8 cellular contexts compared by ENCODE assay signal in genomic region chr3:125052671-125053303, GRCh38. TPM values are rescaled to one million over a fixed set of nuclear protein-coding genes. Genes with fewer than 3 reads are reported as not detected.
DNase-seq lines count a peak whose midpoint lies in the region; ATAC-seq and TF ChIP-seq lines count a peak whose summit lies in the region.

No MANE protein-coding gene starts in this region.

- WGBS in prostate gland: 16% methylated on average over 6 of the region's 6 CpGs

- peaks cover 10% of the 10 kb centered on the region for H3K4me1 Mint-ChIP-seq in Calu3 (ENCODE audit: low read depth, unreplicated experiment)

- H3K9me3 Mint-ChIP-seq in Calu3 (ENCODE audit: low read depth, unreplicated experiment): no peaks in the 10 kb centered on the region

- TF ChIP-seq CTCF in Panc1 (IDR thresholded peaks at IDR 0.05) (no peak), prostate gland (IDR thresholded peaks at IDR 0.05) (no peak), Calu3 (IDR thresholded peaks at IDR 0.05; ENCODE audit: unreplicated experiment) (no peak), GM13977 (IDR thresholded peaks at IDR 0.05; ENCODE audit: extremely low read depth, insufficient read depth, missing control alignments) (no peak)

- no peak for TF ChIP-seq POLR2A in prostate gland (IDR thresholded peaks at IDR 0.05)

- H3K27ac ChIP-seq in Panc1 (ENCODE audit: low read length): peak overlapping the region; percentile 96
- peak overlapping the region; percentile 77 for H3K27ac ChIP-seq in epithelial cell of prostate
- H3K27ac ChIP-seq in prostate gland: peak overlapping the region; percentile 77 to 80

- POLR2A ChIA-PET in Panc1 (lab: Charles Lee): no interaction called here

- peaks cover 90% of the 10 kb centered on the region for H3K27me3 Mint-ChIP-seq in Calu3 (ENCODE audit: unreplicated experiment)

- peaks cover 6% of the 10 kb centered on the region for H3K36me3 Mint-ChIP-seq in Calu3 (ENCODE audit: insufficient read depth, unreplicated experiment)

- ATAC-seq in Panc1: peak; percentile 4; the same call in 1 of the 2 replicates
- no peak for ATAC-seq in HG03460 (IDR thresholded peaks at IDR 0.05; ENCODE audit: unreplicated experiment)

- in situ Hi-C loops in Panc1 (cut with HindIII; ENCODE audit: low pct_unique_long_range_greater_than_20kb, low sequenced_read_pairs) (no loop called here), GM13977 (cut with MboI; ENCODE audit: low pct_unique_long_range_greater_than_20kb, low sequenced_read_pairs, unreplicated experiment) (no loop called here)

- BruUV-seq in Panc1 (replicated peaks; lab: Mats Ljungman, UMichigan) (no TSS peak), Calu3 (replicated peaks; lab: Mats Ljungman, UMichigan) (no TSS peak)

- no peaks in the 10 kb centered on the region for H3K36me3 ChIP-seq in Panc1 (ENCODE audit: control insufficient read depth, insufficient read depth, low read length)
- H3K36me3 ChIP-seq in prostate gland: no peaks in the 10 kb centered on the region

- H3K4me3 Mint-ChIP-seq in Calu3 (ENCODE audit: low read depth, unreplicated experiment): no peak overlapping the region

- H3K4me1 ChIP-seq in Panc1 (ENCODE audit: control insufficient read depth, insufficient read depth, low read length): peaks cover 68% of the 10 kb centered on the region
- peaks cover 5% of the 10 kb centered on the region for H3K4me1 ChIP-seq in prostate gland (replicated peaks)

- no peak overlapping the region for H3K27ac Mint-ChIP-seq in Calu3 (ENCODE audit: unreplicated experiment)

- intact Hi-C loops in Panc1 (cut with micrococcal nuclease; ENCODE audit: unreplicated experiment): loop anchor here (5.0 kb wide), 1 partner anchor 100 kb away; no protein-coding TSS in a partner anchor
- intact Hi-C loops in prostate gland (cut with DNase I): loop anchor here (10.0 kb wide), 1 partner anchor 542 kb away; the partner anchor contains the start of gene OSBPL11
- intact Hi-C loops in Calu3 (cut with micrococcal nuclease; ENCODE audit: unreplicated experiment): loop anchor here (10.0 kb wide), 1 partner anchor 128 kb away; no protein-coding TSS in a partner anchor

- no peaks in the 10 kb centered on the region for H3K27me3 ChIP-seq in Panc1 (ENCODE audit: control insufficient read depth, insufficient read depth, low read length)
- H3K27me3 ChIP-seq in prostate gland (replicated peaks; ENCODE audit: insufficient read depth): no peaks in the 10 kb centered on the region

- H3K4me3 ChIP-seq in Panc1 (ENCODE audit: low read depth in 2 of 2, low read length in 2 of 2) (peak overlapping the region; percentile 92 to 94), prostate gland (peak overlapping the region in 1 of 2 donors; percentile 3)

- CTCF ChIA-PET in Panc1 (lab: Charles Lee) (no interaction called here), Calu3 (lab: Charles Lee) (interaction anchor here (0.6 kb wide), 2 partner anchors 65 to 254 kb away, joined by 3 read pairs; no protein-coding TSS in a partner anchor)

- H3K9me3 ChIP-seq in Panc1 (ENCODE audit: control insufficient read depth, insufficient read depth, low read depth, low read length) (no peaks in the 10 kb centered on the region), prostate gland (no peaks in the 10 kb centered on the region)

- DNase-seq in NCI-H2171 treated with DMSO at 0.1 percent for 48 hours (lab: John Stamatoyannopoulos, UW) (peak; percentile 47), NCI-H2171 (lab: John Stamatoyannopoulos, UW) (no peak), Panc1 (ENCODE audit: low read depth, low spot score) (no peak), epithelial cell of prostate (ENCODE audit: low read depth, low spot score) (no peak), prostate gland (ENCODE audit: low spot score) (no peak), Calu3 (no peak), GM13977 (ENCODE audit: low spot score) (no peak)

RNA-seq across cellular contexts. Expression of gene HEG1, which starts 3.0 kb away (rescaled TPM):
- total RNA-seq in Panc1 (2021; ENCODE audit: unreplicated experiment) (141 TPM), prostate gland (100 to 1,000 TPM in 1 of 2 donors, 10 to 100 TPM in 1; 27.5 to 130 TPM), Calu3 (2022) (0.51 and 0.97 TPM in 2 replicates)
- polyA plus RNA-seq in Panc1 (2012; ENCODE audit: insufficient read length): 63.2 TPM

Comparison
In these comparisons a context has a peak if more than half of its experiments do, and no peak if none do; other contexts are left out.
1. RNA of gene HEG1, which starts 3.0 kb away (total RNA-seq): 141 TPM in Panc1 (single experiment) and 27.5 to 130 TPM in prostate gland; 0.51 to 0.97 TPM in Calu3; every median in the first group is over 10 times any median in the second.
2. Peak in every context shown above with its lines, with median percentiles within 50 percentile points of each other: H3K27ac ChIP-seq.